In the genomic region with DNA sequence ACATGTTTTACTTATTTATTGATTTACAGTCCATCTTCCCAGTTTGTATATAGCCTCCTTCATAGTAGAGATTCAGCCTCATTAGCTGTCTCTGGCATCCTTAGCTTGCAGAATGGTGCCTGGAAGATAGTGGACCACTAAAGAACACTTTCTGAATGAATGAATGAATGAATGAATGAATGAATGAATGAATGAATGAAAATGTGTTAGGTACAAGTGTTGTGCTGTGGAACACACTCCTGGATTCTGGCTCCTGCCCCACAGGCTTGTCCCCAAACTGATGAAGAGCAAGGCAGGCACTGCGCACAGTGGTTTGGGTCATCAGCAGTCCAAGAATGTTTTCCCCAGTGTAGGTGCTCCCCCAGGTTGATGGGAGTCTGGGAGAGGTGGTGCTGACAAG, we compare ENCODE assay signal across 26 cellular contexts.
DNase-seq lines count a peak whose midpoint lies in the region; ATAC-seq, FAIRE-seq and TF ChIP-seq lines count a peak whose summit lies in the region.
"Had no signal": no experiment of that assay in that cellular context is flagged by ENCODE, and none has a peak within 500 bp of the region (broad histone marks: within the 10 kb centered on the region; RNA-seq: fewer than 3 reads in every experiment).

No MANE protein-coding gene starts in this region.

- in situ Hi-C loops in K562 (cut with MboI) = no loop called here

- H3K9me3 ChIP-seq in HUES6 (ENCODE audit: control insufficient read depth, insufficient read depth, low read depth, low read length) = no peaks in the 10 kb centered on the region
- H3K9me3 ChIP-seq in K562 (replicated peaks; ENCODE audit: control insufficient read depth, insufficient read depth, low read depth, low read length) = no peaks in the 10 kb centered on the region
- no peaks in the 10 kb centered on the region for H3K9me3 ChIP-seq in iPS-20b (ENCODE audit: insufficient read depth, low read depth, low read length)
- no peaks in the 10 kb centered on the region for H3K9me3 ChIP-seq in OCI-LY7 (ENCODE audit: low read length)
- H3K9me3 ChIP-seq: BE2C, BLaER1 had no signal

- H3K4me2 ChIP-seq in K562 (ENCODE audit: insufficient read depth, low read length) = no peak overlapping the region
- no peak overlapping the region for H3K4me2 ChIP-seq in OCI-LY7 (ENCODE audit: low read length)
- H3K4me2 ChIP-seq: BLaER1 had no signal

- no peak for ATAC-seq in K562
- no peak for ATAC-seq in HG02763 (IDR thresholded peaks at IDR 0.05; ENCODE audit: unreplicated experiment)

- H3K9me1 ChIP-seq in K562 (ENCODE audit: control insufficient read depth, insufficient read depth, low read length) = no peaks in the 10 kb centered on the region

- CTCF ChIA-PET in K562 (lab: Yijun Ruan, JAX; ENCODE audit: low intra/inter-chr PET ratio) = no interaction called here
- CTCF ChIA-PET in OCI-LY7 (lab: Charles Lee; ENCODE audit: unreplicated experiment) = no interaction called here

- BruUV-seq in K562 (replicated peaks; lab: Mats Ljungman, UMichigan) (no TSS peak), OCI-LY7 (replicated peaks; lab: Mats Ljungman, UMichigan) (no TSS peak)

- H3K79me2 ChIP-seq in K562 (ENCODE audit: control insufficient read depth, insufficient read depth, low read length) = no peaks in the 10 kb centered on the region
- no peaks in the 10 kb centered on the region for H3K79me2 ChIP-seq in OCI-LY7 (ENCODE audit: insufficient read depth, low read depth, low read length)

- TF ChIP-seq CTCF in K562 (IDR thresholded peaks at IDR 0.05 in 2 of 3, conservative IDR thresholded peaks at IDR 0.05 in 1 of 3; ENCODE audit: insufficient read depth in 2 of 3, low read depth in 1 of 3, low read length in 3 of 3) (no peak), OCI-LY7 (conservative IDR thresholded peaks at IDR 0.05; ENCODE audit: low read length) (no peak)

- no peak for TF ChIP-seq RAD21 in K562 (CRISPR knock-in tag; conservative IDR thresholded peaks at IDR 0.05 in 1 of 2, IDR thresholded peaks at IDR 0.05 in 1 of 2)

- H4K20me1 ChIP-seq in K562 (replicated peaks; ENCODE audit: control insufficient read depth, insufficient read depth, low read length) (no peaks in the 10 kb centered on the region), OCI-LY7 (ENCODE audit: insufficient read depth, low read length) (no peaks in the 10 kb centered on the region)
- H4K20me1 ChIP-seq: BLaER1 had no signal

- TF ChIP-seq POLR2A in K562 (conservative IDR thresholded peaks at IDR 0.05) = no peak

- FAIRE-seq in K562 (lab: Jason Lieb, UNC) = no peak
- FAIRE-seq: A204.1, GM12891, GM19239 had no signal

- no peak overlapping the region for H2AFZ ChIP-seq in K562 (ENCODE audit: low read depth, low read length)
- H2AFZ ChIP-seq in OCI-LY7 (ENCODE audit: low read length) = no peak overlapping the region

- H3K9ac ChIP-seq in HUES6 (ENCODE audit: low read length) (peak overlapping the region; percentile 49), K562 (ENCODE audit: insufficient read depth in 1 of 2, low read depth in 2 of 2, low read length in 2 of 2) (no peak overlapping the region), iPS-20b (ENCODE audit: low read depth, low read length) (peak overlapping the region; percentile 29; the same call in 1 of the 2 replicates)
- H3K9ac ChIP-seq: BLaER1 had no signal

- DNase-seq in K562 (ENCODE audit: extremely low read depth in 1 of 4, low spot score in 3 of 4) (no peak), SKM-1 (lab: John Stamatoyannopoulos, UW; ENCODE audit: unreplicated experiment) (no peak), OCI-LY7 (ENCODE audit: low spot score) (no peak), cerebellar nuclear complex (lab: John Stamatoyannopoulos, UW) (no peak)
- DNase-seq: 8988T; ACHN; BE2C; C1 segment of cervical spinal cord; CD4-positive, alpha-beta memory T cell; CD4-positive, CD25-positive, alpha-beta regulatory T cell; CD8-positive, alpha-beta memory T cell; COR-L47; DMS 273 treated with DMSO at 0.1 percent for 48 hours; DMS153; DMS53; DMS79; DND-41; EL; GDM1 had no signal

- no peak overlapping the region for H3K27ac ChIP-seq in HUES6 (ENCODE audit: low read depth, low read length)
- H3K27ac ChIP-seq in K562 (ENCODE audit: extremely low read depth, low read depth, low read length) = no peak overlapping the region
- no peak overlapping the region for H3K27ac ChIP-seq in iPS-20b (ENCODE audit: low read length)
- no peak overlapping the region for H3K27ac ChIP-seq in OCI-LY7 (ENCODE audit: low read depth, low read length, poor library complexity, severe bottlenecking)
- H3K27ac ChIP-seq: BLaER1 had no signal

- H3K36me3 ChIP-seq in HUES6 (ENCODE audit: control insufficient read depth, insufficient read depth, low read length) = no peaks in the 10 kb centered on the region
- H3K36me3 ChIP-seq in K562 (ENCODE audit: control insufficient read depth, insufficient read depth, low read length) = no peaks in the 10 kb centered on the region
- no peaks in the 10 kb centered on the region for H3K36me3 ChIP-seq in iPS-20b (ENCODE audit: insufficient read depth, low read depth, low read length)
- no peaks in the 10 kb centered on the region for H3K36me3 ChIP-seq in OCI-LY7 (ENCODE audit: insufficient read depth, low read length)
- H3K36me3 ChIP-seq: BE2C, BLaER1 had no signal

- H3K4me1 ChIP-seq in HUES6 (ENCODE audit: control insufficient read depth, insufficient read depth, low read length) (peaks cover 23% of the 10 kb centered on the region), K562 (replicated peaks in 1 of 2; ENCODE audit: control insufficient read depth in 2 of 2, insufficient read depth in 2 of 2, low read length in 2 of 2) (no peaks in the 10 kb centered on the region), iPS-20b (ENCODE audit: insufficient read depth, low read length) (peaks cover 8% of the 10 kb centered on the region; the same call in 1 of the 2 replicates), OCI-LY7 (ENCODE audit: insufficient read depth, low read length, poor library complexity, severe bottlenecking) (no peaks in the 10 kb centered on the region)
- H3K4me1 ChIP-seq: BE2C, BLaER1 had no signal

- no peaks in the 10 kb centered on the region for H3K9me2 ChIP-seq in OCI-LY7 (ENCODE audit: insufficient read depth, low read length)

- H3K27me3 ChIP-seq in HUES6 (ENCODE audit: control insufficient read depth, insufficient read depth, low read length) (no peaks in the 10 kb centered on the region), K562 (ENCODE audit: control insufficient read depth in 2 of 2, insufficient read depth in 2 of 2, low read length in 2 of 2) (no peaks in the 10 kb centered on the region), iPS-20b (ENCODE audit: insufficient read depth, low read length) (no peaks in the 10 kb centered on the region)
- H3K27me3 ChIP-seq: BE2C, BLaER1 had no signal

- intact Hi-C loops in K562 (cut with micrococcal nuclease) = no loop called here
- intact Hi-C loops in OCI-LY7 (cut with micrococcal nuclease; ENCODE audit: unreplicated experiment) = no loop called here

- POLR2A ChIA-PET in K562 (lab: Yijun Ruan, JAX) = no interaction called here
- POLR2A ChIA-PET in OCI-LY7 (lab: Charles Lee) = no interaction called here

- TF ChIP-seq EP300 in K562 (IDR thresholded peaks at IDR 0.05; ENCODE audit: low read length) = no peak

- WGBS in K562 (ENCODE audit: insufficient coverage, low coverage, missing lambda C conversion rate) = 0% methylated on average over 1 of the region's 1 CpG

- H3K4me3 ChIP-seq in HUES6 (ENCODE audit: low read depth, low read length) (no peak overlapping the region), K562 (no peak overlapping the region), iPS-20b (ENCODE audit: low read length) (no peak overlapping the region), OCI-LY7 (ENCODE audit: low read depth, low read length, poor library complexity, severe bottlenecking) (no peak overlapping the region)
- H3K4me3 ChIP-seq: BLaER1 had no signal

TF ChIP-seq in K562, 482 proteins besides CTCF, POLR2A, EP300 and RAD21:
- TF ChIP-seq ZNF24 (IDR thresholded peaks at IDR 0.05) (peak; percentile 65; the same call in 1 of the 2 replicates), TBP (optimal IDR thresholded peaks at IDR 0.05; ENCODE audit: low read depth, low read length) (no peak), CHD4 (IDR thresholded peaks at IDR 0.05; ENCODE audit: insufficient read depth, insufficient replicate concordance, low read depth, low read length, poor library complexity, severe bottlenecking) (no peak)
TF ChIP-seq in K562: peak in this region for 1.

Comparison
In these comparisons a context has a peak if more than half of its experiments do, and no peak if none do; other contexts are left out.
1. H3K9ac ChIP-seq: peak in HUES6 (single experiment) and iPS-20b (single experiment); none in K562 (0 of 2).